ENCODE assay signal across 10 cellular contexts in genomic region chr10:101222683-101223273, GRCh38. TPM values are rescaled to one million over a fixed set of nuclear protein-coding genes. Genes with fewer than 3 reads are reported as not detected.
DNase-seq lines count a peak whose midpoint lies in the region; ATAC-seq and TF ChIP-seq lines count a peak whose summit lies in the region.
"Had no signal": no experiment of that assay in that cellular context is flagged by ENCODE, and none has a peak within 500 bp of the region (broad histone marks: within the 10 kb centered on the region; RNA-seq: fewer than 3 reads in every experiment).

No MANE protein-coding gene starts in this region.

- H3K14ac ChIP-seq in neuronal stem cell (ENCODE audit: low read length): no peak overlapping the region

- peak overlapping the region; percentile 93 for H2BK120ac ChIP-seq in neuronal stem cell (ENCODE audit: low read depth, low read length)

- DNase-seq in AG20443 (ENCODE audit: low spot score) (peak; percentile 44), epithelial cell of esophagus (ENCODE audit: low read depth) (no peak), neuronal stem cell (ENCODE audit: low spot score) (no peak), NCI-H510A treated with DMSO at 0.1 percent for 48 hours (lab: John Stamatoyannopoulos, UW) (no peak), foreskin melanocyte (no peak), amygdala (lab: John Stamatoyannopoulos, UW) (no peak)
- DNase-seq: activated gamma-delta T cell, DMS79 treated with DMSO at 0.1 percent for 48 hours had no signal

- peak overlapping the region; percentile 69 for H2AK5ac ChIP-seq in neuronal stem cell (ENCODE audit: low read depth, low read length)

- H3K4ac ChIP-seq in neuronal stem cell (ENCODE audit: low read length): no peak overlapping the region

- no peak overlapping the region for H3K9ac ChIP-seq in neuronal stem cell (ENCODE audit: low read depth, low read length, poor library complexity)

- no peak overlapping the region for H4K91ac ChIP-seq in neuronal stem cell (ENCODE audit: low read depth, low read length, poor library complexity)

- H3K27me3 Mint-ChIP-seq in IgD-negative memory B cell: peaks cover 78% of the 10 kb centered on the region

- peaks cover 2% of the 10 kb centered on the region for H3K36me3 Mint-ChIP-seq in IgD-negative memory B cell

- peak overlapping the region; percentile 38 for H2AFZ ChIP-seq in neuronal stem cell (ENCODE audit: low read length)

- H2BK5ac ChIP-seq in neuronal stem cell (ENCODE audit: low read length): no peak overlapping the region

- peaks cover 4 to 10% of the 10 kb centered on the region in 2 donors for H3K9me3 ChIP-seq in neuronal stem cell (replicated peaks in 1 of 2; ENCODE audit: control insufficient read depth in 2 of 2, insufficient read depth in 1 of 2, low read depth in 1 of 2, low read length in 2 of 2)

- peaks cover 13 to 23% (median 22%) of the 10 kb centered on the region in 3 donors for H3K4me1 Mint-ChIP-seq in IgD-negative memory B cell

- H4K8ac ChIP-seq in neuronal stem cell (ENCODE audit: low read depth, low read length): no peak overlapping the region

- H3K4me2 ChIP-seq in neuronal stem cell (ENCODE audit: insufficient read depth, low read length, poor library complexity, severe bottlenecking): no peak overlapping the region

- no peak overlapping the region for H2BK12ac ChIP-seq in neuronal stem cell (ENCODE audit: low read length)

- H3K27me3 ChIP-seq in neuronal stem cell (ENCODE audit: control insufficient read depth in 3 of 3, insufficient read depth in 3 of 3, low read depth in 1 of 3, low read length in 3 of 3): peaks cover 82 to 100% (median 100%) of the 10 kb centered on the region in 3 experiments

- peak overlapping the region; percentile 59 to 73 (median 61) for H3K27ac Mint-ChIP-seq in IgD-negative memory B cell

- ATAC-seq in HG03565 (IDR thresholded peaks at IDR 0.05; ENCODE audit: unreplicated experiment): no peak

- H3K79me1 ChIP-seq in neuronal stem cell (ENCODE audit: low read depth, low read length): no peaks in the 10 kb centered on the region

- peaks cover 5 to 9% of the 10 kb centered on the region in 2 donors for H3K4me1 ChIP-seq in neuronal stem cell (ENCODE audit: control insufficient read depth in 2 of 2, insufficient read depth in 1 of 2, low read depth in 1 of 2, low read length in 2 of 2)

- H3K4me3 Mint-ChIP-seq in IgD-negative memory B cell: peak overlapping the region; percentile 33 to 86 (median 57)

- H2BK15ac ChIP-seq in neuronal stem cell (ENCODE audit: low read length): peak overlapping the region; percentile 41

- H3K27ac ChIP-seq in neuronal stem cell (replicated peaks; ENCODE audit: low read length): no peak overlapping the region

- H3K36me3 ChIP-seq in neuronal stem cell (replicated peaks in 1 of 2; ENCODE audit: control insufficient read depth in 2 of 2, insufficient read depth in 2 of 2, low read length in 2 of 2): no peaks in the 10 kb centered on the region

- H3K23ac ChIP-seq in neuronal stem cell (ENCODE audit: low read depth, low read length, poor library complexity): peak overlapping the region; percentile 34

- H3K4me3 ChIP-seq in epithelial cell of esophagus (ENCODE audit: low read length) (peak overlapping the region; percentile 13), neuronal stem cell (ENCODE audit: low read length in 2 of 2) (no peak overlapping the region)

- no CpG with 5 or more reads among the region's 42 CpGs for WGBS in neuronal stem cell (ENCODE audit: extremely low coverage in 2 of 2, insufficient read length in 2 of 2, insufficient replicate concordance in 1 of 2), 2 donors

- peak overlapping the region; percentile 31 for H3K18ac ChIP-seq in neuronal stem cell (ENCODE audit: low read length)

- H3K9me3 Mint-ChIP-seq in IgD-negative memory B cell: peaks cover 0 to 5% (median 0%) of the 10 kb centered on the region in 3 donors

- no peak for TF ChIP-seq CTCF in epithelial cell of esophagus (IDR thresholded peaks at IDR 0.05; ENCODE audit: insufficient read depth, low read depth, low read length, missing control alignments)

RNA-seq across cellular contexts. Expression of gene LBX1, which starts 6.5 kb away (rescaled TPM):
- polyA plus RNA-seq in IgD-negative memory B cell: not detected
- not detected for polyA plus RNA-seq in neuronal stem cell (2013, experiment 1 of 2)
- not detected for polyA plus RNA-seq in neuronal stem cell (2013, experiment 2 of 2)
